8 cellular contexts compared by ENCODE assay signal in the genomic region with DNA sequence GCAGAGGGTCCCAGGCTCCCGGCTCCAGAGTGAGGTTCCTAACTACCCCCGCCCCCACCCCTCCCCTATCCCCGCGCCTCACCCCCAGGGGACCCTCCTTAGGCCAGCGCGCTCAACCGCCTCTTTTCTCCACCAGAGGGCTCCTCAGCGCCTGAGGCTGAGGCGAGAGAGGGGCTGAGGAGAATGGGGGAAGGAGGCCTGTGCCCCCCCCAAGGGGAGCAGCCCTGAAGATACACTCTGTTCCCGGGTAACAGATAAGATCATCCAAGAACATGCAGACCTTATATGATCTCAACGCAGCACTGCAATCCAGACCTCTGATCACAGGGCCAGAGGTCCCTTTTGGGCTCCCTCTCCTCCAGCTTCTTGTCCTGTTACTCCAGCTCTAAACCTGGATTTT. TPM values are rescaled to one million over a fixed set of nuclear protein-coding genes. Genes with fewer than 3 reads are reported as not detected.
DNase-seq lines count a peak whose midpoint lies in the region; ATAC-seq, FAIRE-seq and TF ChIP-seq lines count a peak whose summit lies in the region.

No MANE protein-coding gene starts in this region.

- H3K36me3 ChIP-seq in ES-I3 (ENCODE audit: insufficient read depth, low read length) (peaks cover 3% of the 10 kb centered on the region; the same call in 1 of the 2 replicates), OCI-LY1 (ENCODE audit: insufficient read depth, low read length) (no peaks in the 10 kb centered on the region), keratinocyte (ENCODE audit: control insufficient read depth in 2 of 2, extremely low read depth in 1 of 2, insufficient read depth in 2 of 2, low read length in 2 of 2) (peaks cover 0 to 4% of the 10 kb centered on the region in 2 experiments)

- H3K27ac ChIP-seq in OCI-LY1 (ENCODE audit: low read depth, low read length, poor library complexity, severe bottlenecking) (no peak overlapping the region), keratinocyte (ENCODE audit: control insufficient read depth, insufficient read depth, low read length) (no peak overlapping the region)

- H3K9me1 ChIP-seq in keratinocyte (ENCODE audit: control insufficient read depth, extremely low read depth, insufficient read depth, low read length): no peaks in the 10 kb centered on the region

- no peaks in the 10 kb centered on the region for H3K9me3 Mint-ChIP-seq in activated naive CD8-positive, alpha-beta T cell treated with anti-CD3 and anti-CD28 coated beads, Interleukin-2, amount 50 U/mL, for 24 hours
- no peaks in the 10 kb centered on the region for H3K9me3 Mint-ChIP-seq in stimulated activated effector memory CD8-positive, alpha-beta T cell treated with anti-CD3 and anti-CD28 coated beads, Interleukin-12 subunit alpha, Interleukin-12 subunit beta, amount 100 ng/mL, for 72 hours

- H3K27ac Mint-ChIP-seq in activated naive CD8-positive, alpha-beta T cell treated with anti-CD3 and anti-CD28 coated beads, Interleukin-2, amount 50 U/mL, for 24 hours: no peak overlapping the region
- peak overlapping the region; percentile 86 for H3K27ac Mint-ChIP-seq in stimulated activated effector memory CD8-positive, alpha-beta T cell treated with anti-CD3 and anti-CD28 coated beads, Interleukin-12 subunit alpha, Interleukin-12 subunit beta, amount 100 ng/mL, for 72 hours

- H3K4me3 ChIP-seq in OCI-LY1 (ENCODE audit: low read depth, low read length, poor library complexity, severe bottlenecking) (peak overlapping the region; percentile 54), keratinocyte (ENCODE audit: control insufficient read depth in 2 of 3, extremely low read depth in 1 of 3, insufficient read depth in 2 of 3, low read depth in 1 of 3, low read length in 3 of 3) (no peak overlapping the region)

- H3K27me3 Mint-ChIP-seq in activated naive CD8-positive, alpha-beta T cell treated with anti-CD3 and anti-CD28 coated beads, Interleukin-2, amount 50 U/mL, for 24 hours: no peaks in the 10 kb centered on the region

- H3K9ac ChIP-seq in ES-I3 (ENCODE audit: low read depth, low read length): peak overlapping the region; percentile 27; the same call in 1 of the 2 replicates
- H3K9ac ChIP-seq in OCI-LY1 (ENCODE audit: low read length): no peak overlapping the region; the same call in 1 of the 2 replicates
- H3K9ac ChIP-seq in keratinocyte (ENCODE audit: control insufficient read depth, extremely low read depth, insufficient read depth, low read length): no peak overlapping the region

- peak; percentile 69 for ATAC-seq in activated naive CD8-positive, alpha-beta T cell treated with anti-CD3 and anti-CD28 coated beads, Interleukin-2, amount 50 U/mL, for 24 hours
- peak; percentile 76 for ATAC-seq in stimulated activated effector memory CD8-positive, alpha-beta T cell treated with anti-CD3 and anti-CD28 coated beads, Interleukin-12 subunit alpha, Interleukin-12 subunit beta, amount 100 ng/mL, for 72 hours
- ATAC-seq in GM18505 (IDR thresholded peaks at IDR 0.05; ENCODE audit: unreplicated experiment) (no peak), GM18502 (IDR thresholded peaks at IDR 0.05; ENCODE audit: poor library complexity, unreplicated experiment) (no peak), HG02571 (IDR thresholded peaks at IDR 0.05; ENCODE audit: unreplicated experiment) (no peak)

- TF ChIP-seq CTCF in OCI-LY1 (IDR thresholded peaks at IDR 0.05; ENCODE audit: low read length) (peak; percentile 65), keratinocyte (optimal IDR thresholded peaks at IDR 0.05 in 1 of 3, IDR thresholded peaks at IDR 0.05 in 1 of 3, conservative IDR thresholded peaks at IDR 0.05 in 1 of 3; ENCODE audit: extremely low read depth in 1 of 3, insufficient read depth in 2 of 3, low read length in 3 of 3) (peak in 2 of 3 experiments; percentile 46 to 61)

- TF ChIP-seq POLR2A in GM18505 (IDR thresholded peaks at IDR 0.05; ENCODE audit: borderline replicate concordance, extremely low read depth, insufficient read depth, insufficient read length): no peak

- H3K4me2 ChIP-seq in OCI-LY1 (ENCODE audit: low read length): peak overlapping the region; percentile 46
- H3K4me2 ChIP-seq in keratinocyte (ENCODE audit: control insufficient read depth, extremely low read depth, insufficient read depth, low read depth, low read length): no peak overlapping the region

- H3K79me2 ChIP-seq in OCI-LY1 (ENCODE audit: insufficient read depth, low read length) (no peaks in the 10 kb centered on the region), keratinocyte (ENCODE audit: control insufficient read depth, insufficient read depth, low read length) (no peaks in the 10 kb centered on the region)

- DNase-seq in activated naive CD8-positive, alpha-beta T cell treated with anti-CD3 and anti-CD28 coated beads, Interleukin-2, amount 50 U/mL, for 24 hours: peak; percentile 50
- no peak for DNase-seq in keratinocyte (ENCODE audit: low read depth, low spot score)
- DNase-seq in stimulated activated effector memory CD8-positive, alpha-beta T cell treated with anti-CD3 and anti-CD28 coated beads, Interleukin-12 subunit alpha, Interleukin-12 subunit beta, amount 100 ng/mL, for 72 hours (ENCODE audit: low spot score in 2 of 2): peak in 1 of 2 donors; percentile 26

- no peak for FAIRE-seq in keratinocyte (lab: Jason Lieb, UNC)

- no peaks in the 10 kb centered on the region for H3K36me3 Mint-ChIP-seq in activated naive CD8-positive, alpha-beta T cell treated with anti-CD3 and anti-CD28 coated beads, Interleukin-2, amount 50 U/mL, for 24 hours (ENCODE audit: low read depth)
- peaks cover 57% of the 10 kb centered on the region for H3K36me3 Mint-ChIP-seq in stimulated activated effector memory CD8-positive, alpha-beta T cell treated with anti-CD3 and anti-CD28 coated beads, Interleukin-12 subunit alpha, Interleukin-12 subunit beta, amount 100 ng/mL, for 72 hours

- H3K9me3 ChIP-seq in ES-I3 (ENCODE audit: control insufficient read depth, insufficient read depth, low read length) (no peaks in the 10 kb centered on the region), OCI-LY1 (ENCODE audit: low read length) (no peaks in the 10 kb centered on the region), keratinocyte (ENCODE audit: control insufficient read depth, low read depth, low read length) (no peaks in the 10 kb centered on the region)

- no peaks in the 10 kb centered on the region for H3K27me3 ChIP-seq in OCI-LY1 (ENCODE audit: insufficient read depth, low read length)
- no peaks in the 10 kb centered on the region for H3K27me3 ChIP-seq in keratinocyte (ENCODE audit: control insufficient read depth, extremely low read depth, insufficient read depth, low read length)

- H3K4me3 Mint-ChIP-seq in activated naive CD8-positive, alpha-beta T cell treated with anti-CD3 and anti-CD28 coated beads, Interleukin-2, amount 50 U/mL, for 24 hours: no peak overlapping the region
- H3K4me3 Mint-ChIP-seq in stimulated activated effector memory CD8-positive, alpha-beta T cell treated with anti-CD3 and anti-CD28 coated beads, Interleukin-12 subunit alpha, Interleukin-12 subunit beta, amount 100 ng/mL, for 72 hours: no peak overlapping the region

- dilution Hi-C loops in keratinocyte (cut with MboI; ENCODE audit: extremely low pct_ligation_motif_present, low sequenced_read_pairs): no loop called here

- peaks cover 9% of the 10 kb centered on the region for H3K4me1 Mint-ChIP-seq in activated naive CD8-positive, alpha-beta T cell treated with anti-CD3 and anti-CD28 coated beads, Interleukin-2, amount 50 U/mL, for 24 hours
- H3K4me1 Mint-ChIP-seq in stimulated activated effector memory CD8-positive, alpha-beta T cell treated with anti-CD3 and anti-CD28 coated beads, Interleukin-12 subunit alpha, Interleukin-12 subunit beta, amount 100 ng/mL, for 72 hours: peaks cover 22% of the 10 kb centered on the region

- peaks cover 25% of the 10 kb centered on the region for H3K4me1 ChIP-seq in ES-I3 (ENCODE audit: insufficient read depth, low read length)
- H3K4me1 ChIP-seq in OCI-LY1 (ENCODE audit: insufficient read depth, low read length, severe bottlenecking): peaks cover 11% of the 10 kb centered on the region
- H3K4me1 ChIP-seq in keratinocyte (ENCODE audit: control insufficient read depth, extremely low read depth, insufficient read depth, low read length): no peaks in the 10 kb centered on the region

- H4K20me1 ChIP-seq in OCI-LY1 (ENCODE audit: insufficient read depth, low read length): no peaks in the 10 kb centered on the region
- H4K20me1 ChIP-seq in keratinocyte (ENCODE audit: control insufficient read depth, extremely low read depth, insufficient read depth, low read length): no peaks in the 10 kb centered on the region

- no peak overlapping the region for H2AFZ ChIP-seq in OCI-LY1 (ENCODE audit: low read length)
- no peak overlapping the region for H2AFZ ChIP-seq in keratinocyte (ENCODE audit: control insufficient read depth, low read length)

- no peaks in the 10 kb centered on the region for H3K9me2 ChIP-seq in OCI-LY1 (ENCODE audit: low read depth, low read length)

- H3F3A ChIP-seq in OCI-LY1 (ENCODE audit: insufficient read depth, low read length): no peaks in the 10 kb centered on the region

RNA-seq across cellular contexts. Expression of gene MRPS10, which starts 43.3 kb away (rescaled TPM):
- polyA plus RNA-seq in keratinocyte: 44.9 to 80.1 TPM (median 59.5 TPM) in 3 replicates
- 21.9 TPM for polyA plus RNA-seq in keratinocyte (2011; ENCODE audit: low read depth)
- polyA plus RNA-seq in keratinocyte (2011; cell fraction: cytosol; rRNA removed): 44.6 and 83.1 TPM in 2 replicates
- polyA plus RNA-seq in keratinocyte (2011; cell fraction: nucleus; rRNA removed): 21.9 and 27.8 TPM in 2 replicates
- 29.9 and 53.5 TPM in 2 replicates for polyA plus RNA-seq in keratinocyte (2012; ENCODE audit: low replicate concordance)
- polyA minus RNA-seq in keratinocyte: 5.9 to 32.7 TPM (median 13.5 TPM) in 3 replicates
- polyA minus RNA-seq in keratinocyte (2011; cell fraction: cytosol; rRNA and poly(A)+ RNA removed): 16.1 TPM
- 7.9 and 15.9 TPM in 2 replicates for polyA minus RNA-seq in keratinocyte (2011; cell fraction: nucleus; rRNA and poly(A)+ RNA removed)

Comparison
In these comparisons a context has a peak if more than half of its experiments do, and no peak if none do; other contexts are left out.
1. ATAC-seq: peak in activated naive CD8-positive, alpha-beta T cell treated with anti-CD3 and anti-CD28 coated beads, Interleukin-2, amount 50 U/mL, for 24 hours (single experiment) and stimulated activated effector memory CD8-positive, alpha-beta T cell treated with anti-CD3 and anti-CD28 coated beads, Interleukin-12 subunit alpha, Interleukin-12 subunit beta, amount 100 ng/mL, for 72 hours (single experiment); none in GM18505 (single experiment), GM18502 (single experiment) and HG02571 (single experiment).